ENCODE assay signal across 20 cellular contexts in genomic region chr22:49899530-49899929, GRCh38.
"Had no signal": no experiment of that assay in that cellular context is flagged by ENCODE, and none has a peak within 500 bp of the region (broad histone marks: within the 10 kb centered on the region; RNA-seq: fewer than 3 reads in every experiment).

No MANE protein-coding gene starts in this region.

- H3K79me2 ChIP-seq: parathyroid adenoma had no signal

- H3K4me1 Mint-ChIP-seq: mesothelial cell of epicardium, nephron had no signal

- H3K27me3 ChIP-seq: heart left ventricle, right lobe of liver, testis, tibial nerve had no signal

- ATAC-seq: esophagus mucosa; heart left ventricle; left lobe of liver; psoas muscle; stimulated activated effector memory CD8-positive, alpha-beta T cell treated with anti-CD3 and anti-CD28 coated beads, Interleukin-12 subunit alpha, Interleukin-12 subunit beta, amount 100 ng/mL, for 72 hours had no signal

- H2AFZ ChIP-seq: parathyroid adenoma had no signal

- H3K4me3 Mint-ChIP-seq: memory B cell; mesothelial cell of epicardium; nephron; stimulated activated effector memory CD8-positive, alpha-beta T cell treated with anti-CD3 and anti-CD28 coated beads, Interleukin-12 subunit alpha, Interleukin-12 subunit beta, amount 100 ng/mL, for 72 hours; stimulated activated naive CD8-positive, alpha-beta T cell treated with anti-CD3 and anti-CD28 coated beads, Interleukin-15, Interleukin-2, amounts not matched to agents 100 ng/mL and 50 ng/mL, for 24 hours had no signal

- H3K27ac ChIP-seq: coronary artery, heart left ventricle, parathyroid adenoma, psoas muscle, right lobe of liver, testis, tibial nerve had no signal

- H3K27me3 Mint-ChIP-seq: memory B cell; stimulated activated naive CD8-positive, alpha-beta T cell treated with anti-CD3 and anti-CD28 coated beads, Interleukin-15, Interleukin-2, amounts not matched to agents 100 ng/mL and 50 ng/mL, for 24 hours had no signal

- H3K4me3 ChIP-seq: coronary artery, heart left ventricle, psoas muscle, right lobe of liver, testis, tibial nerve had no signal

- H3K9ac ChIP-seq: parathyroid adenoma had no signal

- H3K9me3 ChIP-seq: right lobe of liver, testis had no signal

- H3K9me3 Mint-ChIP-seq: stimulated activated effector memory CD8-positive, alpha-beta T cell treated with anti-CD3 and anti-CD28 coated beads, Interleukin-12 subunit alpha, Interleukin-12 subunit beta, amount 100 ng/mL, for 72 hours had no signal

- H3K4me1 ChIP-seq: parathyroid adenoma, psoas muscle, right lobe of liver, testis, tibial nerve had no signal

- H3K27ac Mint-ChIP-seq: memory B cell; mesothelial cell of epicardium; nephron; stimulated activated effector memory CD8-positive, alpha-beta T cell treated with anti-CD3 and anti-CD28 coated beads, Interleukin-12 subunit alpha, Interleukin-12 subunit beta, amount 100 ng/mL, for 72 hours; stimulated activated naive CD8-positive, alpha-beta T cell treated with anti-CD3 and anti-CD28 coated beads, Interleukin-15, Interleukin-2, amounts not matched to agents 100 ng/mL and 50 ng/mL, for 24 hours had no signal

- DNase-seq: effector CD4-positive, alpha-beta T cell; heart left ventricle; hypothalamus; islet precursor cell; retina; right lobe of liver; stimulated activated CD4-positive, alpha-beta T cell treated with anti-CD3 and anti-CD28 coated beads, Interleukin-4, amount 100 ng/mL, for 1 hour; stimulated activated CD8-positive, alpha-beta memory T cell treated with anti-CD3 and anti-CD28 coated beads, Interleukin-4, amount 100 ng/mL, for 48 hours; testis had no signal
